8 cellular contexts compared by ENCODE assay signal in the genomic region with DNA sequence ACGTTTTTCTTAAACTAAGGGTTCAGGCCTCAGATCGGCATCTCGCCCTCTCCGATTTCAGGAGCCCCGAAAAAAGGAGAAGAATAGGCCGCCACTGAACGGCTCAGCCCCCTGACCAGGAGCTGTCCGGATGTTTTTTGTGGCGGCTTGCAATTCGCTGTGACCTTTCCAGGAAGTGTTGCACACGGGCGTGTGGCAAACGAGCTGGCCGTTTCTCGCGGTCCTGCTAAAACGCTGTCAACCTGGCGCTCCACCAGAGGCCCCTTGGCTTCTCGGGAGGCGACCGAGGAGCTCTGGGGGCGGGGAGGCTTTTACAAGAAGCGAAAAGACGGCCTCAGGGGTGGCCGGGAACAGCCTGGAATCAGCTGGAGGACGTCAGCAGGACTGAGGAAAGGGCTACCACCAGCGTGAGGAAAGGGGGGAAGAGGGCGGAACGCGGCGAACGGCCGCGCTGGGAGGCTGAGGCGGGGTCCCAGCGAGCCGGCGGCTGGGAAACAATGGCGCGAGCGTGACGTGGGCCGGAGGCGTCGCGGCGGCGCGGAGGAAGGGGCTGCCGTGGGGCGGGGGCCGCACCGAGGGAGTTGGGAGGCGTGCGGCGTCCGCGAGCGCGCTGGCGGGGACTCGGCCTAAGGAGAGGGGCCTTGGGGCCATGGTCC. TPM values are rescaled to one million over a fixed set of nuclear protein-coding genes. Genes with fewer than 3 reads are reported as not detected.
A peak's percentile ranks its signal among the peaks of the same experiment; 100 is the strongest.
DNase-seq lines count a peak whose midpoint lies in the region; ATAC-seq lines count a peak whose summit lies in the region.

No MANE protein-coding gene starts in this region.

- CTCF ChIA-PET in activated CD4-positive, alpha-beta memory T cell treated with anti-CD3 and anti-CD28 coated beads for 36 hours (lab: Charles Lee): interaction anchor here (0.6 to 3.4 kb wide), 5 partner anchors 52 to 275 kb away, joined by 3 to 18 read pairs (median 3); partner anchors contain the start of gene CNNM2

- no peaks in the 10 kb centered on the region for H3K9me3 Mint-ChIP-seq in activated CD4-positive, alpha-beta memory T cell treated with anti-CD3 and anti-CD28 coated beads for 36 hours

- POLR2A ChIA-PET in activated CD4-positive, alpha-beta memory T cell treated with anti-CD3 and anti-CD28 coated beads for 36 hours (lab: Charles Lee): interaction anchor here (0.6 to 2.0 kb wide), 8 partner anchors 10 to 468 kb away, joined by 3 to 8 read pairs (median 4); partner anchors contain the start of genes ATP5MK, CNNM2 and PDCD11

- peaks cover 10% of the 10 kb centered on the region for H3K36me3 Mint-ChIP-seq in activated CD4-positive, alpha-beta memory T cell treated with anti-CD3 and anti-CD28 coated beads for 36 hours

- peaks cover 43% of the 10 kb centered on the region for H3K4me1 Mint-ChIP-seq in activated CD4-positive, alpha-beta memory T cell treated with anti-CD3 and anti-CD28 coated beads for 36 hours (ENCODE audit: low read depth)

- H3K4me3 Mint-ChIP-seq in activated CD4-positive, alpha-beta memory T cell treated with anti-CD3 and anti-CD28 coated beads for 36 hours: peak overlapping the region; percentile 92

- H3K27ac Mint-ChIP-seq in activated CD4-positive, alpha-beta memory T cell treated with anti-CD3 and anti-CD28 coated beads for 36 hours: peak overlapping the region; percentile 92

- ATAC-seq in GM18867 (IDR thresholded peaks at IDR 0.05; ENCODE audit: unreplicated experiment) (peak; percentile 57), HG03095 (IDR thresholded peaks at IDR 0.05; ENCODE audit: unreplicated experiment) (peak; percentile 50)

- intact Hi-C loops in activated CD4-positive, alpha-beta memory T cell treated with anti-CD3 and anti-CD28 coated beads for 36 hours (cut with micrococcal nuclease): loop anchor here (1.0 to 10.0 kb wide), 5 partner anchors 80 to 738 kb away; partner anchors contain the start of genes C10orf95, CNNM2 and NEURL1

- H3K27me3 Mint-ChIP-seq in activated CD4-positive, alpha-beta memory T cell treated with anti-CD3 and anti-CD28 coated beads for 36 hours: no peaks in the 10 kb centered on the region

- DNase-seq in AG08395 (ENCODE audit: low spot score) (peak; percentile 55), NCI-H774 (lab: John Stamatoyannopoulos, UW) (peak; percentile 19), lung microvascular endothelial cell (ENCODE audit: low read depth in 2 of 2) (peak; percentile 89 to 91)
- peak; percentile 81 for DNase-seq in activated CD4-positive, alpha-beta memory T cell treated with anti-CD3 and anti-CD28 coated beads for 36 hours
- peak; percentile 28 for DNase-seq in effector CD4-positive, alpha-beta T cell
- DNase-seq in stimulated activated CD4-positive, alpha-beta T cell treated with anti-CD3 and anti-CD28 coated beads, TNF-alpha, amount 100 ng/mL, for 4 hours (ENCODE audit: low read depth in 3 of 3): peak; percentile 13 to 39 (median 35)

RNA-seq across cellular contexts. Expression of gene NT5C2, which starts 0.5 kb away (rescaled TPM):
- total RNA-seq in activated CD4-positive, alpha-beta memory T cell treated with anti-CD3 and anti-CD28 coated beads for 36 hours: 10 to 100 TPM; 46.6 to 50.1 TPM
- 40.3 and 54.4 TPM in 2 replicates for total RNA-seq in lung microvascular endothelial cell

RNA-seq across cellular contexts. Expression of gene RPEL1, which starts 53.1 kb away (rescaled TPM):
- under 1 TPM in 1 of 2 experiments, not detected in 1; 0.10 TPM for total RNA-seq in activated CD4-positive, alpha-beta memory T cell treated with anti-CD3 and anti-CD28 coated beads for 36 hours
- under 0.01 and 0.20 TPM in 2 replicates for total RNA-seq in lung microvascular endothelial cell

Comparison
In these comparisons a context has a peak if more than half of its experiments do, and no peak if none do; other contexts are left out.
1. Peak in every context shown above with its lines: DNase-seq and ATAC-seq.
2. DNase-seq: peak in every context shown above with its lines; median percentile 90 in lung microvascular endothelial cell; 81 in activated CD4-positive, alpha-beta memory T cell treated with anti-CD3 and anti-CD28 coated beads for 36 hours; 55 in AG08395; 35 in stimulated activated CD4-positive, alpha-beta T cell treated with anti-CD3 and anti-CD28 coated beads, TNF-alpha, amount 100 ng/mL, for 4 hours; 28 in effector CD4-positive, alpha-beta T cell; 19 in NCI-H774.